11 cellular contexts compared by ENCODE assay signal in the genomic region with DNA sequence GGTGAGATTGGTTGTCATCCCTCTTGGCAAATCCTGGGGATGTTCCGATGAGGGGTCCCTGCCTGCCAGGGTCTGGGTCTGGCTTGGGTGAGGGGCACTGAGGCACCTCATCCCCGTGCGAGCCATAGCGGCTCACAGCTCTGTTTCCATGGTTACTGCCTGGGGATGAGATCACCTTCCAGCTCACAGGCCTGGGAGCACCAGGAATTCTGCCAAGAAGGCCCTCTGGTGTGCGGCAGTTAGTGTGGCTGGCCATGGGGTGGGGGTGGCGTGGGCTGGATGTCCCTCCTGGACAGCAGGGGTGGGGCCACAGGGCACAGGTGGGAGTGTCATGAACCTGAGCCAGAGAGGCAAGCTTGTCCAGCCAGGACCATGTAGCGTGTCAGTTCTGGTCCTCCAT. TPM values are rescaled to one million over a fixed set of nuclear protein-coding genes. Genes with fewer than 3 reads are reported as not detected.
DNase-seq lines count a peak whose midpoint lies in the region; ATAC-seq and TF ChIP-seq lines count a peak whose summit lies in the region.
"Had no signal": no experiment of that assay in that cellular context is flagged by ENCODE, and none has a peak within 500 bp of the region (broad histone marks: within the 10 kb centered on the region; RNA-seq: fewer than 3 reads in every experiment).

No MANE protein-coding gene starts in this region.

- peaks cover 8% of the 10 kb centered on the region for H3K27me3 Mint-ChIP-seq in glutamatergic neuron (ENCODE audit: unreplicated experiment)

- H3K4me1 Mint-ChIP-seq in glutamatergic neuron (ENCODE audit: low read depth, unreplicated experiment): peaks cover 30% of the 10 kb centered on the region

- no peak overlapping the region for H3K27ac Mint-ChIP-seq in glutamatergic neuron (ENCODE audit: unreplicated experiment)
- H3K27ac Mint-ChIP-seq: nephron had no signal

- POLR2A ChIA-PET in GM10248 (lab: Yijun Ruan, JAX): no interaction called here

- ATAC-seq in left lobe of liver: no peak

- no peak for TF ChIP-seq CTCF in GM10248 (IDR thresholded peaks at IDR 0.05; ENCODE audit: control extremely low read depth, extremely low read depth, low read depth, missing control alignments)
- TF ChIP-seq CTCF in glutamatergic neuron (IDR thresholded peaks at IDR 0.05; ENCODE audit: partially characterized antibody, unreplicated experiment): no peak

- DNase-seq in GM04504 (ENCODE audit: low read depth): peak; percentile 62
- peak; percentile 38 for DNase-seq in NCI-H2107 treated with DMSO at 0.1 percent for 48 hours (lab: John Stamatoyannopoulos, UW; ENCODE audit: unreplicated experiment)
- DNase-seq in cerebellum (ENCODE audit: low spot score): peak; percentile 92
- peak; percentile 22 for DNase-seq in occipital lobe (lab: John Stamatoyannopoulos, UW)
- no peak for DNase-seq in NCI-H510A treated with DMSO at 0.1 percent for 48 hours (lab: John Stamatoyannopoulos, UW)
- no peak for DNase-seq in GM10248 (ENCODE audit: extremely low spot score)
- DNase-seq in left lobe of liver (ENCODE audit: low spot score): no peak
- no peak for DNase-seq in glutamatergic neuron
- DNase-seq: stimulated activated CD8-positive, alpha-beta memory T cell treated with anti-CD3 and anti-CD28 coated beads, Interleukin-4, amount 100 ng/mL, for 48 hours had no signal

- peaks cover 6% of the 10 kb centered on the region for H3K9me3 Mint-ChIP-seq in glutamatergic neuron (ENCODE audit: unreplicated experiment)

- CTCF ChIA-PET in GM10248 (lab: Yijun Ruan, JAX): no interaction called here

- H3K36me3 Mint-ChIP-seq in glutamatergic neuron (ENCODE audit: unreplicated experiment): no peaks in the 10 kb centered on the region

- no peak overlapping the region for H3K4me3 Mint-ChIP-seq in glutamatergic neuron (ENCODE audit: unreplicated experiment)
- H3K4me3 Mint-ChIP-seq: nephron had no signal

RNA-seq across cellular contexts. Expression of a gene that starts 22.1 kb away (rescaled TPM):
- total RNA-seq in cerebellum (not detected), occipital lobe (not detected), left lobe of liver (not detected), glutamatergic neuron (ENCODE audit: unreplicated experiment) (not detected)
- total RNA-seq: Peyer's patch had no signal

Comparison
In these comparisons a context has a peak if more than half of its experiments do, and no peak if none do; other contexts are left out.
1. DNase-seq: peak in GM04504 (single experiment), NCI-H2107 treated with DMSO at 0.1 percent for 48 hours (single experiment), cerebellum (single experiment) and occipital lobe (single experiment); none in NCI-H510A treated with DMSO at 0.1 percent for 48 hours (single experiment), GM10248 (single experiment), left lobe of liver (single experiment) and glutamatergic neuron (single experiment).